Comparison of ENCODE assay signal across 18 cellular contexts in genomic region chr6:33177552-33178446, GRCh38.
"Had no signal": no experiment of that assay in that cellular context is flagged by ENCODE, and none has a peak within 500 bp of the region (broad histone marks: within the 10 kb centered on the region; RNA-seq: fewer than 3 reads in every experiment).

No MANE protein-coding gene starts in this region.

- ATAC-seq: activated T-cell treated with anti-CD3 and anti-CD28 coated beads, Interleukin-2, amount 50 U/mL, for 72 hours; gastroesophageal sphincter; left lobe of liver; psoas muscle; right lobe of liver; WTC11 had no signal

- H3K36me3 Mint-ChIP-seq: WTC11 had no signal

- H3K9me3 ChIP-seq: breast epithelium, gastroesophageal sphincter, psoas muscle, right lobe of liver, suprapubic skin had no signal

- H3K27me3 Mint-ChIP-seq: activated naive CD8-positive, alpha-beta T cell; stimulated activated naive CD8-positive, alpha-beta T cell treated with anti-CD3 and anti-CD28 coated beads, Interleukin-15, Interleukin-2, amounts not matched to agents 100 ng/mL and 50 ng/mL, for 24 hours had no signal

- DNase-seq: activated CD4-positive, alpha-beta T cell treated with anti-CD3 and anti-CD28 coated beads for 4 hours; activated CD8-positive, alpha-beta memory T cell treated with anti-CD3 and anti-CD28 coated beads, Interleukin-2, amount 50 U/mL, for 4 hours; activated CD8-positive, alpha-beta T cell treated with anti-CD3 and anti-CD28 coated beads, Interleukin-2, amount 10 ng/mL, durations not matched to agents 7 days and 5 days; activated gamma-delta T cell; activated T-cell treated with anti-CD3 and anti-CD28 coated beads, Interleukin-2, amount 50 U/mL, for 72 hours; dermis blood vessel endothelial cell; erythroblast; midbrain; right lobe of liver; trophoblast cell had no signal

- H3K4me3 Mint-ChIP-seq: activated CD8-positive, alpha-beta T cell treated with anti-CD3 and anti-CD28 coated beads, Interleukin-2, amount 10 ng/mL, durations not matched to agents 7 days and 5 days; activated naive CD8-positive, alpha-beta T cell; activated T-cell treated with anti-CD3 and anti-CD28 coated beads, Interleukin-2, amount 50 U/mL, for 72 hours; stimulated activated naive CD8-positive, alpha-beta T cell treated with anti-CD3 and anti-CD28 coated beads, Interleukin-15, Interleukin-2, amounts not matched to agents 100 ng/mL and 50 ng/mL, for 24 hours; WTC11 had no signal

- H3K27ac Mint-ChIP-seq: activated CD8-positive, alpha-beta T cell treated with anti-CD3 and anti-CD28 coated beads, Interleukin-2, amount 10 ng/mL, durations not matched to agents 7 days and 5 days; activated naive CD8-positive, alpha-beta T cell; activated T-cell treated with anti-CD3 and anti-CD28 coated beads, Interleukin-2, amount 50 U/mL, for 72 hours; stimulated activated naive CD8-positive, alpha-beta T cell treated with anti-CD3 and anti-CD28 coated beads, Interleukin-15, Interleukin-2, amounts not matched to agents 100 ng/mL and 50 ng/mL, for 24 hours; WTC11 had no signal
